Comparison of ENCODE assay signal across 22 cellular contexts in genomic region chr1:55444660-55445059, GRCh38.
A peak's percentile ranks its signal among the peaks of the same experiment; 100 is the strongest.
DNase-seq lines count a peak whose midpoint lies in the region; ATAC-seq, FAIRE-seq and TF ChIP-seq lines count a peak whose summit lies in the region.
"Had no signal": no experiment of that assay in that cellular context is flagged by ENCODE, and none has a peak within 500 bp of the region (broad histone marks: within the 10 kb centered on the region; RNA-seq: fewer than 3 reads in every experiment).

No MANE protein-coding gene starts in this region.

- DNase-seq in GM12878 (ENCODE audit: low read depth, low spot score) = no peak
- no peak for DNase-seq in smooth muscle cell (lab: John Stamatoyannopoulos, UW; ENCODE audit: unreplicated experiment)
- DNase-seq in GM12892 (ENCODE audit: insufficient read length) = no peak
- DNase-seq in CD14-positive monocyte (ENCODE audit: low spot score) = no peak
- DNase-seq in RWPE1 (ENCODE audit: low spot score) = no peak
- DNase-seq: activated naive CD8-positive, alpha-beta T cell treated with anti-CD3 and anti-CD28 coated beads, Interleukin-2, amount 10 ng/mL, durations not matched to agents 7 days and 5 days; Calu3; GF-D8; kidney glomerular epithelial cell; NCI-H2107; NCI-H82; stimulated activated CD4-positive, alpha-beta T cell treated with anti-CD3 and anti-CD28 coated beads, Interleukin-4, amount 100 ng/mL, for 4 hours had no signal

- SMC1A ChIA-PET in GM12878 (lab: Charles Lee; ENCODE audit: uncharacterized antibody, unreplicated experiment) = no interaction called here

- H3F3A ChIP-seq in smooth muscle cell (ENCODE audit: low read depth) = peaks cover 3% of the 10 kb centered on the region

- POLR2A ChIA-PET in GM12878 (lab: Charles Lee) = no interaction called here
- POLR2A ChIA-PET in RWPE1 (lab: Yijun Ruan, JAX; ENCODE audit: low non-redundant PET) = no interaction called here

- RAD21 ChIA-PET in GM12878 (lab: Charles Lee; ENCODE audit: unreplicated experiment) = interaction anchor here (0.6 kb wide), 1 partner anchor 767 kb away, joined by 3 read pairs; no protein-coding TSS in a partner anchor

- no peaks in the 10 kb centered on the region for H4K20me1 ChIP-seq in BLaER1
- no peaks in the 10 kb centered on the region for H4K20me1 ChIP-seq in GM12878 (ENCODE audit: control insufficient read depth, insufficient read depth)
- H4K20me1 ChIP-seq in smooth muscle cell (ENCODE audit: low read depth) = no peaks in the 10 kb centered on the region

- peaks cover 7% of the 10 kb centered on the region for H3K4me1 ChIP-seq in BLaER1
- H3K4me1 ChIP-seq in GM12878 (ENCODE audit: control insufficient read depth, insufficient read depth, low read length) = no peaks in the 10 kb centered on the region
- H3K4me1 ChIP-seq in smooth muscle cell (ENCODE audit: low read depth) = no peaks in the 10 kb centered on the region

- H3K9me3 ChIP-seq in BLaER1 = no peaks in the 10 kb centered on the region
- H3K9me3 ChIP-seq in GM12878 (replicated peaks; ENCODE audit: control insufficient read depth, insufficient read depth, low read length) = no peaks in the 10 kb centered on the region
- H3K9me3 ChIP-seq in smooth muscle cell (replicated peaks; ENCODE audit: low read depth) = no peaks in the 10 kb centered on the region
- H3K9me3 ChIP-seq: neutrophil had no signal

- TF ChIP-seq POLR2A in GM12878 (IDR thresholded peaks at IDR 0.05; ENCODE audit: low read depth, low read length) = no peak
- TF ChIP-seq POLR2A in GM12892 (IDR thresholded peaks at IDR 0.05; ENCODE audit: low read depth, low read length) = no peak

- no TSS peak for BruUV-seq in GM12878 (replicated peaks; lab: Mats Ljungman, UMichigan)

- H3K9ac ChIP-seq in BLaER1 = no peak overlapping the region
- no peak overlapping the region for H3K9ac ChIP-seq in GM12878 (ENCODE audit: control insufficient read depth, insufficient read depth, low read length)
- peak overlapping the region; percentile 66 for H3K9ac ChIP-seq in smooth muscle cell (ENCODE audit: low read depth)

- CTCF ChIA-PET in GM12878 (lab: Yijun Ruan, JAX) = interaction anchor here (1.0 to 1.1 kb wide), 3 partner anchors 34 to 1140 kb away, joined by 3 to 4 read pairs (median 3); no protein-coding TSS in a partner anchor
- CTCF ChIA-PET in RWPE1 (lab: Yijun Ruan, JAX) = no interaction called here

- H3K4me3 Mint-ChIP-seq in CD14-positive monocyte = no peak overlapping the region
- H3K4me3 Mint-ChIP-seq: activated naive CD8-positive, alpha-beta T cell treated with anti-CD3 and anti-CD28 coated beads, Interleukin-2, amount 10 ng/mL, durations not matched to agents 7 days and 5 days; IgD-negative memory B cell; mesothelial cell of epicardium had no signal

- H3K36me3 Mint-ChIP-seq in CD14-positive monocyte = no peaks in the 10 kb centered on the region
- H3K36me3 Mint-ChIP-seq: activated naive CD8-positive, alpha-beta T cell treated with anti-CD3 and anti-CD28 coated beads, Interleukin-2, amount 10 ng/mL, durations not matched to agents 7 days and 5 days; IgD-negative memory B cell had no signal

- H3K27me3 ChIP-seq in BLaER1 (no peaks in the 10 kb centered on the region), GM12878 (replicated peaks in 1 of 2; ENCODE audit: control insufficient read depth in 2 of 2, insufficient read depth in 2 of 2, low read length in 1 of 2) (no peaks in the 10 kb centered on the region), smooth muscle cell (ENCODE audit: low read depth) (no peaks in the 10 kb centered on the region)
- H3K27me3 ChIP-seq: neutrophil had no signal

- peaks cover 0 to 5% (median 0%) of the 10 kb centered on the region in 7 donors for H3K9me3 Mint-ChIP-seq in CD14-positive monocyte

- TF ChIP-seq CTCF in GM12878 (IDR thresholded peaks at IDR 0.05 in 2 of 3, conservative IDR thresholded peaks at IDR 0.05 in 1 of 3; ENCODE audit: control insufficient read depth in 2 of 3, extremely low read depth in 1 of 3, insufficient read depth in 1 of 3, low read depth in 3 of 3, low read length in 3 of 3) = no peak
- TF ChIP-seq CTCF in smooth muscle cell (IDR thresholded peaks at IDR 0.05; ENCODE audit: borderline replicate concordance, insufficient read depth, poor library complexity, severe bottlenecking) = no peak
- TF ChIP-seq CTCF in CD14-positive monocyte (IDR thresholded peaks at IDR 0.05) = no peak
- TF ChIP-seq CTCF in RWPE1 (conservative IDR thresholded peaks at IDR 0.05; ENCODE audit: low read depth) = no peak

- intact Hi-C loops in GM12878 (cut with micrococcal nuclease; ENCODE audit: unreplicated experiment) (no loop called here), CD14-positive monocyte (cut with micrococcal nuclease) (no loop called here)

- 38% methylated on average over 1 of the region's 1 CpG for WGBS in GM12878 (ENCODE audit: insufficient coverage, insufficient replicate concordance, low lambda C conversion rate, missing lambda C conversion rate)
- WGBS in smooth muscle cell (ENCODE audit: low lambda C conversion rate) = 39% methylated on average over 1 of the region's 1 CpG

- peak overlapping the region; percentile 10; the same call in 1 of the 2 replicates for H3K4me2 ChIP-seq in BLaER1
- H3K4me2 ChIP-seq in GM12878 (ENCODE audit: control insufficient read depth, insufficient read depth) = no peak overlapping the region
- peak overlapping the region; percentile 77 for H3K4me2 ChIP-seq in smooth muscle cell

- no peak overlapping the region for H2AFZ ChIP-seq in GM12878 (ENCODE audit: control insufficient read depth, low read depth, low read length)
- H2AFZ ChIP-seq in smooth muscle cell (ENCODE audit: low read depth) = no peak overlapping the region

- in situ Hi-C loops in GM12878 (cut with MboI) = no loop called here

- ATAC-seq in HG03432 (IDR thresholded peaks at IDR 0.05; ENCODE audit: unreplicated experiment) = peak; percentile 48
- peak; percentile 74 for ATAC-seq in GM12878
- no peak for ATAC-seq in HG02840 (IDR thresholded peaks at IDR 0.05; ENCODE audit: low FRiP score, unreplicated experiment)
- ATAC-seq: Panc1, sciatic nerve had no signal

- H3K27ac Mint-ChIP-seq in CD14-positive monocyte = no peak overlapping the region
- H3K27ac Mint-ChIP-seq: activated naive CD8-positive, alpha-beta T cell treated with anti-CD3 and anti-CD28 coated beads, Interleukin-2, amount 10 ng/mL, durations not matched to agents 7 days and 5 days; activated T-cell treated with anti-CD3 and anti-CD28 coated beads, Interleukin-2, amount 50 U/mL, for 72 hours; IgD-negative memory B cell; mesothelial cell of epicardium had no signal

- H3K27ac ChIP-seq in BLaER1 = no peak overlapping the region
- no peak overlapping the region for H3K27ac ChIP-seq in GM12878 (ENCODE audit: control insufficient read depth, insufficient read depth)
- peak overlapping the region; percentile 90 for H3K27ac ChIP-seq in smooth muscle cell (ENCODE audit: low read depth)
- no peak overlapping the region for H3K27ac ChIP-seq in RWPE1
- H3K27ac ChIP-seq: neutrophil had no signal

- H3K36me3 ChIP-seq in BLaER1 (no peaks in the 10 kb centered on the region), GM12878 (ENCODE audit: control insufficient read depth in 2 of 2, insufficient read depth in 2 of 2, low read length in 1 of 2) (no peaks in the 10 kb centered on the region), smooth muscle cell (ENCODE audit: low read depth) (no peaks in the 10 kb centered on the region)
- H3K36me3 ChIP-seq: neutrophil had no signal

- no peak for TF ChIP-seq EP300 in GM12878 (IDR thresholded peaks at IDR 0.05; ENCODE audit: borderline replicate concordance in 1 of 2, control insufficient read depth in 1 of 2, low read depth in 2 of 2, low read length in 2 of 2)

- H3K4me1 Mint-ChIP-seq in CD14-positive monocyte = no peaks in the 10 kb centered on the region
- H3K4me1 Mint-ChIP-seq: IgD-negative memory B cell had no signal

- peaks cover 0 to 8% (median 3%) of the 10 kb centered on the region in 3 donors for H3K27me3 Mint-ChIP-seq in CD14-positive monocyte (ENCODE audit: low read depth in 3 of 3)

- FAIRE-seq in GM12878 (lab: Jason Lieb, UNC) = no peak
- no peak for FAIRE-seq in GM12892 (lab: Jason Lieb, UNC)
- FAIRE-seq: urothelium cell line had no signal

- no peak for TF ChIP-seq RAD21 in GM12878 (IDR thresholded peaks at IDR 0.05; ENCODE audit: insufficient read depth, low read depth, low read length)

- H3K4me3 ChIP-seq in BLaER1 = no peak overlapping the region
- H3K4me3 ChIP-seq in GM12878 = no peak overlapping the region
- H3K4me3 ChIP-seq in smooth muscle cell = no peak overlapping the region

- H3K79me2 ChIP-seq in GM12878 (ENCODE audit: control insufficient read depth, insufficient read depth, low read length) (no peaks in the 10 kb centered on the region), smooth muscle cell (ENCODE audit: low read depth) (no peaks in the 10 kb centered on the region)

TF ChIP-seq in GM12878, 131 proteins besides CTCF, POLR2A, EP300 and RAD21:
- TF ChIP-seq MEF2B (IDR thresholded peaks at IDR 0.05; ENCODE audit: partially characterized antibody, poor library complexity, severe bottlenecking) (peak; percentile 26), SKIL (IDR thresholded peaks at IDR 0.05; ENCODE audit: low read depth, poor library complexity, severe bottlenecking) (no peak)
